ENCODE assay signal across 12 cellular contexts in the genomic region with DNA sequence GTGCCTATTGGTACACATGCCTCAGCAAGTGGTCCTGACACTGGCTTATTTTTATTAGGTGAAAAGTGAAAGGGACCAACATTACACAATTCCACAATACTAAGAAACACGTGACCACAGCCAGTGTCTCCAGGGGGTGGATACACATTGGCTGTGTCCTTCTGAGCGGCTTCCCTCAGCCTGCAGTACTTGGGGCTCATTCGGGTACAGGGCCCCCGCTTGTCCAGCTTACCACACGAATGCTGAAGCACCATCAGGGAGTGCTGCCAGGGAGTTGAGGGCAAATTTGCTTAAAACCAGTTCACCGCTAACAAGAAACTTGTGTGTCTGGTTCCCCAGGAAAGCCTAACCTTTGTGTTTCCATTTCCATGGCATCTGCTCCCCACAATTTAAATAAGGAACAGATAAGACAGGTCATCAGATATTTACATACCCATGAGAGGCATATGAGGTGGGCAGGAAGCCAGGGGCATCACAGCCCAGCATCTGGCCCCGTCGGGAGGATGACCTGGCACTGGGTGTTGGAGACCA. TPM values are rescaled to one million over a fixed set of nuclear protein-coding genes. Genes with fewer than 3 reads are reported as not detected.
A peak's percentile ranks its signal among the peaks of the same experiment; 100 is the strongest.
DNase-seq lines count a peak whose midpoint lies in the region; ATAC-seq and TF ChIP-seq lines count a peak whose summit lies in the region.
"Had no signal": no experiment of that assay in that cellular context is flagged by ENCODE, and none has a peak within 500 bp of the region (broad histone marks: within the 10 kb centered on the region; RNA-seq: fewer than 3 reads in every experiment).

No MANE protein-coding gene starts in this region.

- intact Hi-C loops in sciatic nerve (cut with DNase I): no loop called here

- ATAC-seq in sciatic nerve (peak; percentile 84), GM23338 (no peak), GM21367 (IDR thresholded peaks at IDR 0.05; ENCODE audit: unreplicated experiment) (no peak), GM21526 (IDR thresholded peaks at IDR 0.05; ENCODE audit: low FRiP score, unreplicated experiment) (no peak)
- ATAC-seq: foreskin keratinocyte, Right ventricle myocardium inferior had no signal

- no peak overlapping the region for H2AFZ ChIP-seq in GM23338

- H3K27me3 ChIP-seq in GM23338 (ENCODE audit: insufficient read depth): no peaks in the 10 kb centered on the region
- H3K27me3 ChIP-seq: foreskin keratinocyte had no signal

- no peaks in the 10 kb centered on the region for H3K9me2 ChIP-seq in GM23338 (ENCODE audit: insufficient read depth)

- peaks cover 24% of the 10 kb centered on the region for H3K4me1 Mint-ChIP-seq in GM23338

- no peaks in the 10 kb centered on the region for H4K20me1 ChIP-seq in GM23338 (replicated peaks; ENCODE audit: insufficient read depth)

- peak; percentile 33 for DNase-seq in NCI-H2171 treated with DMSO at 0.1 percent for 48 hours (lab: John Stamatoyannopoulos, UW)
- no peak for DNase-seq in NCI-H2171 (lab: John Stamatoyannopoulos, UW)
- peak; percentile 79 for DNase-seq in NB4 (ENCODE audit: low read depth)
- DNase-seq in cardiac fibroblast (ENCODE audit: low read depth in 2 of 2): peak; percentile 34 to 39
- no peak for DNase-seq in sciatic nerve (ENCODE audit: low spot score)
- DNase-seq in GM23338 (ENCODE audit: low spot score): no peak
- DNase-seq: 8988T, activated T-cell treated with anti-CD3 and anti-CD28 coated beads for 4 hours had no signal

- H3F3A ChIP-seq in GM23338 (replicated peaks; ENCODE audit: low read depth): peaks cover 8% of the 10 kb centered on the region

- no peaks in the 10 kb centered on the region for H3K36me3 ChIP-seq in GM23338 (ENCODE audit: insufficient read depth)

- no peak overlapping the region for H3K27ac ChIP-seq in GM23338 (ENCODE audit: low read depth)
- H3K27ac ChIP-seq: foreskin keratinocyte had no signal

- H3K4me3 Mint-ChIP-seq in GM23338: no peak overlapping the region

- no peak overlapping the region for H3K27ac Mint-ChIP-seq in GM23338

- no peaks in the 10 kb centered on the region for H3K36me3 Mint-ChIP-seq in GM23338 (ENCODE audit: low read depth)

- no peaks in the 10 kb centered on the region for H3K9me3 Mint-ChIP-seq in GM23338

- H3K4me1 ChIP-seq in GM23338 (ENCODE audit: insufficient read depth): peaks cover 20% of the 10 kb centered on the region

- no peak overlapping the region for H3K4me2 ChIP-seq in GM23338

- no peak for TF ChIP-seq CTCF in NB4 (IDR thresholded peaks at IDR 0.05; ENCODE audit: low read depth, low read length)
- TF ChIP-seq CTCF in cardiac fibroblast (IDR thresholded peaks at IDR 0.05; ENCODE audit: low read depth, low read length): no peak
- no peak for TF ChIP-seq CTCF in GM23338 (conservative IDR thresholded peaks at IDR 0.05; ENCODE audit: low read depth in 2 of 2)

- peaks cover 2% of the 10 kb centered on the region for H3K27me3 Mint-ChIP-seq in GM23338 (ENCODE audit: insufficient read depth, low read depth, poor library complexity)

- no peaks in the 10 kb centered on the region for H3K79me2 ChIP-seq in GM23338 (replicated peaks; ENCODE audit: insufficient read depth)

- H3K4me3 ChIP-seq in NB4 (ENCODE audit: low read depth, low read length) (no peak overlapping the region), cardiac fibroblast (replicated peaks in 1 of 2; ENCODE audit: low read depth in 2 of 2, low read length in 2 of 2) (no peak overlapping the region), GM23338 (no peak overlapping the region)

- no peak for TF ChIP-seq POLR2A in NB4 (IDR thresholded peaks at IDR 0.05; ENCODE audit: extremely low read depth, insufficient read length)

TF ChIP-seq in GM23338, 12 proteins besides CTCF, POLR2A, EP300 and RAD21:
- TF ChIP-seq JUNB (IDR thresholded peaks at IDR 0.05; ENCODE audit: unreplicated experiment): no peak
- TF ChIP-seq ZNF331 (CRISPR knock-in tag; IDR thresholded peaks at IDR 0.05; ENCODE audit: low read depth): no peak
- TF ChIP-seq ZNF114 (CRISPR knock-in tag; IDR thresholded peaks at IDR 0.05): no peak
- no peak for TF ChIP-seq POLR2AphosphoS5 (IDR thresholded peaks at IDR 0.05; ENCODE audit: low read depth)
- no peak for TF ChIP-seq STAT1 (IDR thresholded peaks at IDR 0.05; ENCODE audit: unreplicated experiment)
- TF ChIP-seq, protein P1, sequence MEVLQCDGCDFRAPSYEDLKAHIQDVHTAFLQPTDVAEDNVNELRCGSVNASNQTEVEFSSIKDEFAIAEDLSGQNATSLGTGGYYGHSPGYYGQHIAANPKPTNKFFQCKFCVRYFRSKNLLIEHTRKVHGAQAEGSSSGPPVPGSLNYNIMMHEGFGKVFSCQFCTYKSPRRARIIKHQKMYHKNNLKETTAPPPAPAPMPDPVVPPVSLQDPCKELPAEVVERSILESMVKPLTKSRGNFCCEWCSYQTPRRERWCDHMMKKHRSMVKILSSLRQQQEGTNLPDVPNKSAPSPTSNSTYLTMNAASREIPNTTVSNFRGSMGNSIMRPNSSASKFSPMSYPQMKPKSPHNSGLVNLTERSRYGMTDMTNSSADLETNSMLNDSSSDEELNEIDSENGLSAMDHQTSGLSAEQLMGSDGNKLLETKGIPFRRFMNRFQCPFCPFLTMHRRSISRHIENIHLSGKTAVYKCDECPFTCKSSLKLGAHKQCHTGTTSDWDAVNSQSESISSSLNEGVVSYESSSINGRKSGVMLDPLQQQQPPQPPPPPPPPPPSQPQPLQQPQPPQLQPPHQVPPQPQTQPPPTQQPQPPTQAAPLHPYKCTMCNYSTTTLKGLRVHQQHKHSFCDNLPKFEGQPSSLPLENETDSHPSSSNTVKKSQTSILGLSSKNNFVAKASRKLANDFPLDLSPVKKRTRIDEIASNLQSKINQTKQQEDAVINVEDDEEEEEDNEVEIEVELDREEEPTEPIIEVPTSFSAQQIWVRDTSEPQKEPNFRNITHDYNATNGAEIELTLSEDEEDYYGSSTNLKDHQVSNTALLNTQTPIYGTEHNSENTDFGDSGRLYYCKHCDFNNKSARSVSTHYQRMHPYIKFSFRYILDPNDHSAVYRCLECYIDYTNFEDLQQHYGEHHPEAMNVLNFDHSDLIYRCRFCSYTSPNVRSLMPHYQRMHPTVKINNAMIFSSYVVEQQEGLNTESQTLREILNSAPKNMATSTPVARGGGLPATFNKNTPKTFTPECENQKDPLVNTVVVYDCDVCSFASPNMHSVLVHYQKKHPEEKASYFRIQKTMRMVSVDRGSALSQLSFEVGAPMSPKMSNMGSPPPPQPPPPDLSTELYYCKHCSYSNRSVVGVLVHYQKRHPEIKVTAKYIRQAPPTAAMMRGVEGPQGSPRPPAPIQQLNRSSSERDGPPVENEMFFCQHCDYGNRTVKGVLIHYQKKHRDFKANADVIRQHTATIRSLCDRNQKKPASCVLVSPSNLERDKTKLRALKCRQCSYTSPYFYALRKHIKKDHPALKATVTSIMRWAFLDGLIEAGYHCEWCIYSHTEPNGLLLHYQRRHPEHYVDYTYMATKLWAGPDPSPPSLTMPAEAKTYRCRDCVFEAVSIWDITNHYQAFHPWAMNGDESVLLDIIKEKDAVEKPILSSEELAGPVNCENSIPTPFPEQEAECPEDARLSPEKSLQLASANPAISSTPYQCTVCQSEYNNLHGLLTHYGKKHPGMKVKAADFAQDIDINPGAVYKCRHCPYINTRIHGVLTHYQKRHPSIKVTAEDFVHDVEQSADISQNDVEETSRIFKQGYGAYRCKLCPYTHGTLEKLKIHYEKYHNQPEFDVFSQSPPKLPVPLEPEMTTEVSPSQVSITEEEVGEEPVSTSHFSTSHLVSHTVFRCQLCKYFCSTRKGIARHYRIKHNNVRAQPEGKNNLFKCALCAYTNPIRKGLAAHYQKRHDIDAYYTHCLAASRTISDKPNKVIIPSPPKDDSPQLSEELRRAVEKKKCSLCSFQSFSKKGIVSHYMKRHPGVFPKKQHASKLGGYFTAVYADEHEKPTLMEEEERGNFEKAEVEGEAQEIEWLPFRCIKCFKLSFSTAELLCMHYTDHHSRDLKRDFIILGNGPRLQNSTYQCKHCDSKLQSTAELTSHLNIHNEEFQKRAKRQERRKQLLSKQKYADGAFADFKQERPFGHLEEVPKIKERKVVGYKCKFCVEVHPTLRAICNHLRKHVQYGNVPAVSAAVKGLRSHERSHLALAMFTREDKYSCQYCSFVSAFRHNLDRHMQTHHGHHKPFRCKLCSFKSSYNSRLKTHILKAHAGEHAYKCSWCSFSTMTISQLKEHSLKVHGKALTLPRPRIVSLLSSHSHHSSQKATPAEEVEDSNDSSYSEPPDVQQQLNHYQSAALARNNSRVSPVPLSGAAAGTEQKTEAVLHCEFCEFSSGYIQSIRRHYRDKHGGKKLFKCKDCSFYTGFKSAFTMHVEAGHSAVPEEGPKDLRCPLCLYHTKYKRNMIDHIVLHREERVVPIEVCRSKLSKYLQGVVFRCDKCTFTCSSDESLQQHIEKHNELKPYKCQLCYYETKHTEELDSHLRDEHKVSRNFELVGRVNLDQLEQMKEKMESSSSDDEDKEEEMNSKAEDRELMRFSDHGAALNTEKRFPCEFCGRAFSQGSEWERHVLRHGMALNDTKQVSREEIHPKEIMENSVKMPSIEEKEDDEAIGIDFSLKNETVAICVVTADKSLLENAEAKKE (CRISPR knock-in tag; IDR thresholded peaks at IDR 0.05): no peak
- TF ChIP-seq EZH2 (IDR thresholded peaks at IDR 0.05; ENCODE audit: low read depth, unreplicated experiment): no peak
- TF ChIP-seq NANOG (IDR thresholded peaks at IDR 0.05; ENCODE audit: borderline replicate concordance): no peak

RNA-seq across cellular contexts. Expression of gene PBX4, which starts 23.3 kb away (rescaled TPM):
- 5.1 TPM for total RNA-seq in sciatic nerve
- 1.5 and 2.6 TPM in 2 replicates for total RNA-seq in GM23338 (2014; rRNA removed; shearing (Covaris generic))
- polyA plus RNA-seq in GM23338 (2016; fragmentation: Nextera tagmentation; extraction: Ambion mirVana): 4.1 and 5.3 TPM in 2 replicates
- total RNA-seq: Right ventricle myocardium inferior had no signal

RNA-seq across cellular contexts. Expression of gene LPAR2, which starts 32.8 kb away (rescaled TPM):
- total RNA-seq in sciatic nerve: 11.0 TPM
- 49.5 and 63.1 TPM in 2 replicates for total RNA-seq in GM23338 (2014; rRNA removed; shearing (Covaris generic))
- 35.8 and 39.4 TPM in 2 replicates for polyA plus RNA-seq in GM23338 (2016; fragmentation: Nextera tagmentation; extraction: Ambion mirVana)

RNA-seq across cellular contexts. Expression of gene GMIP, which starts 48.2 kb away (rescaled TPM):
- total RNA-seq in sciatic nerve: 16.2 TPM
- 19.8 and 22.1 TPM in 2 replicates for total RNA-seq in GM23338 (2014; rRNA removed; shearing (Covaris generic))
- polyA plus RNA-seq in GM23338 (2016; fragmentation: Nextera tagmentation; extraction: Ambion mirVana): 5.1 and 6.2 TPM in 2 replicates

RNA-seq across cellular contexts. Expression of gene CILP2, which starts 57.2 kb away (rescaled TPM):
- 0.27 TPM for total RNA-seq in sciatic nerve
- 17.0 and 21.6 TPM in 2 replicates for total RNA-seq in GM23338 (2014; rRNA removed; shearing (Covaris generic))
- 4.0 and 5.0 TPM in 2 replicates for polyA plus RNA-seq in GM23338 (2016; fragmentation: Nextera tagmentation; extraction: Ambion mirVana)

Comparison
In these comparisons a context has a peak if more than half of its experiments do, and no peak if none do; other contexts are left out.
1. DNase-seq: peak in NCI-H2171 treated with DMSO at 0.1 percent for 48 hours (single experiment), NB4 (single experiment) and cardiac fibroblast (2 of 2); none in NCI-H2171 (single experiment), sciatic nerve (single experiment) and GM23338 (single experiment).